25 cellular contexts compared by ENCODE assay signal in genomic region chr12:131098178-131098981, GRCh38.
DNase-seq lines count a peak whose midpoint lies in the region; ATAC-seq, FAIRE-seq and TF ChIP-seq lines count a peak whose summit lies in the region.
"Had no signal": no experiment of that assay in that cellular context is flagged by ENCODE, and none has a peak within 500 bp of the region (broad histone marks: within the 10 kb centered on the region; RNA-seq: fewer than 3 reads in every experiment).

No MANE protein-coding gene starts in this region.

- H4K8ac ChIP-seq in mesenchymal stem cell (ENCODE audit: low read length), result no peak overlapping the region

- H3K4me1 ChIP-seq in right lobe of liver (no peaks in the 10 kb centered on the region), HepG2 (ENCODE audit: insufficient read depth, low read length) (no peaks in the 10 kb centered on the region), osteoblast (ENCODE audit: insufficient read depth, low read length) (no peaks in the 10 kb centered on the region), uterus (no peaks in the 10 kb centered on the region), mesenchymal stem cell (ENCODE audit: control insufficient read depth, insufficient read depth, low read depth, low read length) (no peaks in the 10 kb centered on the region)
- H3K4me1 ChIP-seq: tibial artery had no signal

- TF ChIP-seq RAD21 in HepG2 (CRISPR knock-in tag; IDR thresholded peaks at IDR 0.05), result no peak

- H3K27ac ChIP-seq in right lobe of liver (no peak overlapping the region), HepG2 (ENCODE audit: extremely low read length, insufficient read depth, low read length) (no peak overlapping the region), osteoblast (ENCODE audit: low read depth, low read length) (no peak overlapping the region), uterus (no peak overlapping the region), mesenchymal stem cell (ENCODE audit: low read length, poor library complexity, severe bottlenecking) (no peak overlapping the region)
- H3K27ac ChIP-seq: GM23248, tibial artery had no signal

- H3K14ac ChIP-seq in mesenchymal stem cell (ENCODE audit: low read length in 2 of 2), result no peak overlapping the region

- peaks cover 20% of the 10 kb centered on the region for H3K4me1 Mint-ChIP-seq in glutamatergic neuron (ENCODE audit: low read depth, unreplicated experiment)
- H3K4me1 Mint-ChIP-seq in activated CD8-positive, alpha-beta T cell treated with anti-CD3 and anti-CD28 coated beads for 36 hours (ENCODE audit: low read depth), result peaks cover 4% of the 10 kb centered on the region
- H3K4me1 Mint-ChIP-seq: CD4-positive, CD25-positive, alpha-beta regulatory T cell had no signal

- peaks cover 3% of the 10 kb centered on the region for H3K27me3 Mint-ChIP-seq in glutamatergic neuron (ENCODE audit: unreplicated experiment)
- peaks cover 7% of the 10 kb centered on the region for H3K27me3 Mint-ChIP-seq in activated CD8-positive, alpha-beta T cell treated with anti-CD3 and anti-CD28 coated beads for 36 hours
- H3K27me3 Mint-ChIP-seq: CD4-positive, CD25-positive, alpha-beta regulatory T cell had no signal

- H3K9ac ChIP-seq in HepG2 (ENCODE audit: insufficient read depth, low read depth, low read length) (no peak overlapping the region), mesenchymal stem cell (ENCODE audit: low read length) (no peak overlapping the region)
- H3K9ac ChIP-seq: GM23248 had no signal

- in situ Hi-C loops in HepG2 (cut with HindIII; ENCODE audit: extremely low pct_ligation_motif_present, low pct_unique_long_range_greater_than_20kb), result no loop called here

- no peaks in the 10 kb centered on the region for H3K9me3 ChIP-seq in right lobe of liver
- no peaks in the 10 kb centered on the region for H3K9me3 ChIP-seq in HepG2 (ENCODE audit: low read length)
- H3K9me3 ChIP-seq in osteoblast (ENCODE audit: low read depth, low read length), result no peaks in the 10 kb centered on the region
- no peaks in the 10 kb centered on the region for H3K9me3 ChIP-seq in uterus
- H3K9me3 ChIP-seq in mesenchymal stem cell (ENCODE audit: control insufficient read depth, low read length), result no peaks in the 10 kb centered on the region
- H3K9me3 ChIP-seq: tibial artery had no signal

- peak; percentile 10 to 25 (median 16) for DNase-seq in right lobe of liver
- no peak for DNase-seq in HepG2 (ENCODE audit: low spot score)
- peak; percentile 11 for DNase-seq in glutamatergic neuron
- peak; percentile 60 for DNase-seq in osteoblast (ENCODE audit: insufficient read length, low spot score, missing footprints)
- DNase-seq in uterus, result peak; percentile 3 to 9
- DNase-seq in activated CD8-positive, alpha-beta T cell treated with anti-CD3 and anti-CD28 coated beads for 36 hours, result no peak
- DNase-seq in mesenchymal stem cell, result no peak
- DNase-seq: activated naive CD4-positive, alpha-beta T cell treated with anti-CD3 and anti-CD28 coated beads, Interleukin-2, amount 50 U/mL, for 16 hours; caudate nucleus; CD4-positive, CD25-positive, alpha-beta regulatory T cell; GM23248; KBM-7; kidney glomerular epithelial cell; mesendoderm; MM.1S; NCI-H1417; NCI-H2081 treated with DMSO at 0.1 percent for 48 hours; NCI-H446 treated with DMSO at 0.1 percent for 48 hours; OCI-M1; retina; SHP77 had no signal

- H3K4me3 Mint-ChIP-seq in glutamatergic neuron (ENCODE audit: unreplicated experiment), result no peak overlapping the region
- no peak overlapping the region for H3K4me3 Mint-ChIP-seq in activated CD8-positive, alpha-beta T cell treated with anti-CD3 and anti-CD28 coated beads for 36 hours
- H3K4me3 Mint-ChIP-seq: CD4-positive, CD25-positive, alpha-beta regulatory T cell; stimulated activated naive CD8-positive, alpha-beta T cell treated with anti-CD3 and anti-CD28 coated beads, Interleukin-15, Interleukin-2, amounts not matched to agents 100 ng/mL and 50 ng/mL, for 24 hours had no signal

- H3K36me3 Mint-ChIP-seq in glutamatergic neuron (ENCODE audit: unreplicated experiment), result peaks cover 6% of the 10 kb centered on the region
- no peaks in the 10 kb centered on the region for H3K36me3 Mint-ChIP-seq in activated CD8-positive, alpha-beta T cell treated with anti-CD3 and anti-CD28 coated beads for 36 hours (ENCODE audit: low read depth)
- H3K36me3 Mint-ChIP-seq: CD4-positive, CD25-positive, alpha-beta regulatory T cell had no signal

- H3K36me3 ChIP-seq in right lobe of liver, result no peaks in the 10 kb centered on the region
- no peaks in the 10 kb centered on the region for H3K36me3 ChIP-seq in HepG2 (replicated peaks in 1 of 2; ENCODE audit: control insufficient read depth in 1 of 2, insufficient read depth in 2 of 2, low read length in 2 of 2)
- no peaks in the 10 kb centered on the region for H3K36me3 ChIP-seq in osteoblast (ENCODE audit: insufficient read depth, low read length)
- H3K36me3 ChIP-seq in uterus, result no peaks in the 10 kb centered on the region
- H3K36me3 ChIP-seq in mesenchymal stem cell (ENCODE audit: control insufficient read depth in 1 of 2, insufficient read depth in 2 of 2, low read depth in 1 of 2, low read length in 2 of 2), result no peaks in the 10 kb centered on the region
- H3K36me3 ChIP-seq: tibial artery had no signal

- H3K18ac ChIP-seq in mesenchymal stem cell (ENCODE audit: low read depth in 1 of 2, low read length in 2 of 2), result no peak overlapping the region

- no TSS peak for BruUV-seq in HepG2 (replicated peaks; lab: Mats Ljungman, UMichigan)

- no peaks in the 10 kb centered on the region for H3K79me2 ChIP-seq in HepG2 (ENCODE audit: insufficient read depth, low read length)
- no peaks in the 10 kb centered on the region for H3K79me2 ChIP-seq in osteoblast (ENCODE audit: insufficient read depth, low read length)

- H2BK5ac ChIP-seq in mesenchymal stem cell (ENCODE audit: low read depth, low read length, poor library complexity, severe bottlenecking), result no peak overlapping the region

- H2BK12ac ChIP-seq in mesenchymal stem cell (ENCODE audit: low read length in 2 of 2), result no peak overlapping the region

- H3K4ac ChIP-seq in mesenchymal stem cell (ENCODE audit: low read depth in 1 of 2, low read length in 2 of 2), result no peak overlapping the region

- H3K27ac Mint-ChIP-seq in glutamatergic neuron (ENCODE audit: unreplicated experiment), result no peak overlapping the region
- H3K27ac Mint-ChIP-seq in activated CD8-positive, alpha-beta T cell treated with anti-CD3 and anti-CD28 coated beads for 36 hours, result no peak overlapping the region
- H3K27ac Mint-ChIP-seq: CD4-positive, CD25-positive, alpha-beta regulatory T cell; stimulated activated naive CD8-positive, alpha-beta T cell treated with anti-CD3 and anti-CD28 coated beads, Interleukin-15, Interleukin-2, amounts not matched to agents 100 ng/mL and 50 ng/mL, for 24 hours had no signal

- POLR2A ChIA-PET in HepG2 (lab: Yijun Ruan, JAX), result no interaction called here
- POLR2A ChIA-PET in activated CD8-positive, alpha-beta T cell treated with anti-CD3 and anti-CD28 coated beads for 36 hours (lab: Charles Lee), result no interaction called here

- H2BK120ac ChIP-seq in mesenchymal stem cell (ENCODE audit: low read depth, low read length), result no peak overlapping the region

- no peak overlapping the region for H4K91ac ChIP-seq in mesenchymal stem cell (ENCODE audit: low read length)

- TF ChIP-seq EP300 in HepG2 (IDR thresholded peaks at IDR 0.05; ENCODE audit: low read depth in 2 of 2, low read length in 2 of 2) (no peak), HepG2 (CRISPR knock-in tag; IDR thresholded peaks at IDR 0.05; ENCODE audit: borderline replicate concordance) (no peak)

- 78% methylated on average over 11 of the region's 19 CpGs for WGBS in right lobe of liver (ENCODE audit: insufficient coverage, low coverage, low lambda C conversion rate, missing lambda C conversion rate)
- WGBS in HepG2 (ENCODE audit: low lambda C conversion rate), result 83% methylated on average over 18 of the region's 19 CpGs
- 80% methylated on average over 19 of the region's 19 CpGs for WGBS in mesenchymal stem cell

- H3K23ac ChIP-seq in mesenchymal stem cell (ENCODE audit: low read length in 2 of 2), result no peak overlapping the region

- no peak overlapping the region for H2AK5ac ChIP-seq in mesenchymal stem cell (ENCODE audit: low read length, severe bottlenecking)

- H3K9me3 Mint-ChIP-seq in glutamatergic neuron (ENCODE audit: unreplicated experiment), result peaks cover 11% of the 10 kb centered on the region
- H3K9me3 Mint-ChIP-seq in activated CD8-positive, alpha-beta T cell treated with anti-CD3 and anti-CD28 coated beads for 36 hours, result no peaks in the 10 kb centered on the region
- H3K9me3 Mint-ChIP-seq: CD4-positive, CD25-positive, alpha-beta regulatory T cell; stimulated activated naive CD8-positive, alpha-beta T cell treated with anti-CD3 and anti-CD28 coated beads, Interleukin-15, Interleukin-2, amounts not matched to agents 100 ng/mL and 50 ng/mL, for 24 hours had no signal

- intact Hi-C loops in right lobe of liver (cut with DNase I) (no loop called here), HepG2 (cut with micrococcal nuclease; ENCODE audit: unreplicated experiment) (no loop called here), uterus (cut with DNase I; ENCODE audit: low total_unique reads) (no loop called here)
- intact Hi-C loops in activated CD8-positive, alpha-beta T cell treated with anti-CD3 and anti-CD28 coated beads for 36 hours (cut with micrococcal nuclease), result no loop called here

- H3K4me3 ChIP-seq in right lobe of liver, result no peak overlapping the region
- no peak overlapping the region for H3K4me3 ChIP-seq in HepG2 (replicated peaks in 1 of 3; ENCODE audit: insufficient read depth in 1 of 3, low read depth in 2 of 3, low read length in 3 of 3)
- no peak overlapping the region for H3K4me3 ChIP-seq in osteoblast (ENCODE audit: insufficient read depth, low read length)
- H3K4me3 ChIP-seq in uterus, result no peak overlapping the region
- H3K4me3 ChIP-seq in mesenchymal stem cell (ENCODE audit: insufficient read depth in 1 of 2, low read depth in 1 of 2, low read length in 2 of 2), result peak overlapping the region in 1 of 2 experiments; percentile 14
- H3K4me3 ChIP-seq: GM23248, tibial artery had no signal

- no peak for FAIRE-seq in HepG2 (lab: Jason Lieb, UNC)
- FAIRE-seq: GM19239 had no signal

- H3K79me1 ChIP-seq in mesenchymal stem cell (replicated peaks; ENCODE audit: low read length, poor library complexity, severe bottlenecking), result no peaks in the 10 kb centered on the region

- H2AFZ ChIP-seq in HepG2 (ENCODE audit: low read length) (no peak overlapping the region), osteoblast (ENCODE audit: low read length) (no peak overlapping the region), mesenchymal stem cell (ENCODE audit: low read depth, low read length) (no peak overlapping the region)
- H2AFZ ChIP-seq: GM23248 had no signal

- H3K27me3 ChIP-seq in right lobe of liver, result no peaks in the 10 kb centered on the region
- no peaks in the 10 kb centered on the region for H3K27me3 ChIP-seq in HepG2 (ENCODE audit: control insufficient read depth in 1 of 2, insufficient read depth in 2 of 2, low read length in 2 of 2)
- H3K27me3 ChIP-seq in osteoblast (ENCODE audit: insufficient read depth, low read length), result no peaks in the 10 kb centered on the region
- H3K27me3 ChIP-seq in uterus, result no peaks in the 10 kb centered on the region
- H3K27me3 ChIP-seq in mesenchymal stem cell (ENCODE audit: control insufficient read depth in 1 of 2, insufficient read depth in 1 of 2, low read length in 2 of 2), result peaks cover 0 to 12% of the 10 kb centered on the region in 2 experiments
- H3K27me3 ChIP-seq: tibial artery had no signal

- H2BK15ac ChIP-seq in mesenchymal stem cell (ENCODE audit: low read depth, poor library complexity, severe bottlenecking), result no peak overlapping the region

- H4K20me1 ChIP-seq in HepG2 (ENCODE audit: insufficient read depth, low read length) (no peaks in the 10 kb centered on the region), osteoblast (ENCODE audit: insufficient read depth, low read length) (no peaks in the 10 kb centered on the region)

- TF ChIP-seq CTCF in right lobe of liver (IDR thresholded peaks at IDR 0.05), result no peak
- TF ChIP-seq CTCF in HepG2 (CRISPR knock-in tag; IDR thresholded peaks at IDR 0.05), result no peak
- TF ChIP-seq CTCF in glutamatergic neuron (IDR thresholded peaks at IDR 0.05; ENCODE audit: partially characterized antibody, unreplicated experiment), result no peak
- no peak for TF ChIP-seq CTCF in osteoblast (IDR thresholded peaks at IDR 0.05; ENCODE audit: extremely low read depth, low read depth, low read length)
- no peak for TF ChIP-seq CTCF in uterus (IDR thresholded peaks at IDR 0.05)
- no peak for TF ChIP-seq CTCF in activated CD8-positive, alpha-beta T cell treated with anti-CD3 and anti-CD28 coated beads for 36 hours (IDR thresholded peaks at IDR 0.05)

- no peak for ATAC-seq in right lobe of liver
- no peak for ATAC-seq in HepG2
- no peak for ATAC-seq in activated CD8-positive, alpha-beta T cell treated with anti-CD3 and anti-CD28 coated beads for 36 hours
- ATAC-seq in GM18498 (IDR thresholded peaks at IDR 0.05; ENCODE audit: unreplicated experiment), result no peak

- TF ChIP-seq POLR2A in right lobe of liver (IDR thresholded peaks at IDR 0.05) (no peak), HepG2 (IDR thresholded peaks at IDR 0.05; ENCODE audit: insufficient read depth in 1 of 2, low read depth in 2 of 2, low read length in 2 of 2) (no peak), uterus (IDR thresholded peaks at IDR 0.05) (no peak)

- H3K4me2 ChIP-seq in HepG2 (ENCODE audit: low read depth, low read length) (no peak overlapping the region), osteoblast (ENCODE audit: insufficient read depth, low read length) (no peak overlapping the region), mesenchymal stem cell (ENCODE audit: low read length, poor library complexity, severe bottlenecking) (no peak overlapping the region)

- CTCF ChIA-PET in HepG2 (lab: Yijun Ruan, JAX; ENCODE audit: low intra/inter-chr PET ratio, low total read pairs), result no interaction called here
- CTCF ChIA-PET in activated CD8-positive, alpha-beta T cell treated with anti-CD3 and anti-CD28 coated beads for 36 hours (lab: Charles Lee), result no interaction called here

Comparison
In these comparisons a context has a peak if more than half of its experiments do, and no peak if none do; other contexts are left out.
1. DNase-seq: peak in right lobe of liver (3 of 3), glutamatergic neuron (single experiment), osteoblast (single experiment) and uterus (2 of 2); none in HepG2 (single experiment), activated CD8-positive, alpha-beta T cell treated with anti-CD3 and anti-CD28 coated beads for 36 hours (single experiment) and mesenchymal stem cell (single experiment).